In genomic region chr11:72851726-72852125, GRCh38 we compare ENCODE assay signal across 28 cellular contexts.
"Had no signal": no experiment of that assay in that cellular context is flagged by ENCODE, and none has a peak within 500 bp of the region (broad histone marks: within the 10 kb centered on the region; RNA-seq: fewer than 3 reads in every experiment).

No MANE protein-coding gene starts in this region.

- ATAC-seq: esophagus mucosa; left lobe of liver; mucosa of descending colon; naive thymus-derived CD4-positive, alpha-beta T cell; sciatic nerve; stimulated activated effector memory CD8-positive, alpha-beta T cell treated with anti-CD3 and anti-CD28 coated beads, Interleukin-12 subunit alpha, Interleukin-12 subunit beta, amount 100 ng/mL, for 72 hours had no signal

- H3K27me3 Mint-ChIP-seq: naive thymus-derived CD4-positive, alpha-beta T cell; stimulated activated naive CD8-positive, alpha-beta T cell treated with anti-CD3 and anti-CD28 coated beads, Interleukin-15, Interleukin-2, amounts not matched to agents 100 ng/mL and 50 ng/mL, for 24 hours had no signal

- H3K27ac Mint-ChIP-seq: endodermal cell; mesothelial cell of epicardium; nephron progenitor cell; stimulated activated effector memory CD8-positive, alpha-beta T cell treated with anti-CD3 and anti-CD28 coated beads, Interleukin-12 subunit alpha, Interleukin-12 subunit beta, amount 100 ng/mL, for 72 hours; stimulated activated naive CD8-positive, alpha-beta T cell treated with anti-CD3 and anti-CD28 coated beads, Interleukin-15, Interleukin-2, amounts not matched to agents 100 ng/mL and 50 ng/mL, for 24 hours had no signal

- H3K4me1 ChIP-seq: prostate gland had no signal

- H3K4me2 ChIP-seq: smooth muscle cell had no signal

- H3K9me3 ChIP-seq: gastrocnemius medialis, mucosa of descending colon, prostate gland, right atrium auricular region, thoracic aorta, transverse colon, vagina had no signal

- H3K4me3 Mint-ChIP-seq: endodermal cell; mesothelial cell of epicardium; naive thymus-derived CD4-positive, alpha-beta T cell; nephron progenitor cell; stimulated activated effector memory CD8-positive, alpha-beta T cell treated with anti-CD3 and anti-CD28 coated beads, Interleukin-12 subunit alpha, Interleukin-12 subunit beta, amount 100 ng/mL, for 72 hours; stimulated activated naive CD8-positive, alpha-beta T cell treated with anti-CD3 and anti-CD28 coated beads, Interleukin-15, Interleukin-2, amounts not matched to agents 100 ng/mL and 50 ng/mL, for 24 hours had no signal

- H3K27ac ChIP-seq: epithelial cell of prostate, gastrocnemius medialis, prostate gland, right atrium auricular region, thoracic aorta, transverse colon, vagina had no signal

- DNase-seq: effector CD8-positive, alpha-beta T cell; endodermal cell; foreskin fibroblast; gastrocnemius medialis; head of caudate nucleus; kidney; mesenchymal stem cell; mucosa of descending colon; naive thymus-derived CD4-positive, alpha-beta T cell; nephron progenitor cell; nucleus accumbens; stimulated activated CD4-positive, alpha-beta T cell treated with anti-CD3 and anti-CD28 coated beads, Interleukin-12 subunit alpha, Interleukin-12 subunit beta, amount 100 ng/mL, for 4 hours; stimulated activated CD4-positive, alpha-beta T cell treated with anti-CD3 and anti-CD28 coated beads, Interleukin-2, amount 100 ng/mL, for 24 hours; stimulated activated CD4-positive, alpha-beta T cell treated with anti-CD3 and anti-CD28 coated beads, Interleukin-4, amount 100 ng/mL, for 24 hours; transverse colon had no signal

- H3K9me3 Mint-ChIP-seq: endodermal cell; naive thymus-derived CD4-positive, alpha-beta T cell; nephron progenitor cell; stimulated activated effector memory CD8-positive, alpha-beta T cell treated with anti-CD3 and anti-CD28 coated beads, Interleukin-12 subunit alpha, Interleukin-12 subunit beta, amount 100 ng/mL, for 72 hours; stimulated activated naive CD8-positive, alpha-beta T cell treated with anti-CD3 and anti-CD28 coated beads, Interleukin-15, Interleukin-2, amounts not matched to agents 100 ng/mL and 50 ng/mL, for 24 hours had no signal

- H3K4me3 ChIP-seq: gastrocnemius medialis, lung, mucosa of descending colon, prostate gland, right atrium auricular region, smooth muscle cell, thoracic aorta, transverse colon, vagina had no signal

- H3K36me3 ChIP-seq: gastrocnemius medialis, prostate gland, thoracic aorta, transverse colon, vagina had no signal

- H3K27me3 ChIP-seq: gastrocnemius medialis, right atrium auricular region, transverse colon, vagina had no signal

- H3K4me1 Mint-ChIP-seq: endodermal cell, nephron progenitor cell had no signal
